Comparison of ENCODE assay signal across 17 cellular contexts in the genomic region with DNA sequence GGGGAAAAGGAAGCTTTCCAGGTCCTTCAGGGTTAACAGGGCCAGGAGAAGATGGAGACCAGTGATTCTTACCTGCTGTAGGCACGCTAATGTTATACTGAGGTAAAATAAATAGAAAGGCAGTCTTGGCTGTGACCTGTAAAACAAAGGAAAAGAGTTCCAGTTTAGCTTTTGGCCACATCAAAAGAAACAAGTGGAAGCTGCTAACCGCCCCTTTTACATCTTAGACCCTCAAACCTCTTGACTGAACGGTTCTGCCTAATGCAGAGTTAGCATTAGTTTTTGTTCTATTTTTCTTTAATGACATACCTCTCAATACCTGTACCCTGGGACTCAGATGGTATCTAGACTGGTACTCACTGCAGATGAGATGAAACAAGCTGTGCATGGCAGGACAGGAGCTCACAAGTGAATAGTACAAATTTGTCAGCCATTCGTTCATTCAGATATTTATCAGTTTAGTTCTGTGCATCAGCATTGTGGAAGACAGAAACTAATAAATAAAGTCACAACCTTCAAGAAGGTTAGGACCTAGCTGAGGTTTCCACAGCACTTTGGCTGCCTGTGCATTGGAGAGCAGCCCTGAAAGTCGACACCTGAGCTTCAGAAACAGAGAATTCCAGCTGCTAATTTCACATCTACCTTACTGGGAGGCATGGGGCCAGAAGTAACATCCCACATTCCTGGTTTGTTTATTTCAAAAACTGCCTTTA. TPM values are rescaled to one million over a fixed set of nuclear protein-coding genes. Genes with fewer than 3 reads are reported as not detected.
A peak's percentile ranks its signal among the peaks of the same experiment; 100 is the strongest.
DNase-seq lines count a peak whose midpoint lies in the region; ATAC-seq and TF ChIP-seq lines count a peak whose summit lies in the region.
"Had no signal": no experiment of that assay in that cellular context is flagged by ENCODE, and none has a peak within 500 bp of the region (broad histone marks: within the 10 kb centered on the region; RNA-seq: fewer than 3 reads in every experiment).

No MANE protein-coding gene starts in this region.

- no peak for DNase-seq in CD8-positive, alpha-beta T cell
- no peak for DNase-seq in activated T-helper 1 cell treated with anti-CD3 and anti-CD28 coated beads, Interleukin-12 subunit alpha, Interleukin-12 subunit beta, Interleukin-2, Interleukin-4 antibody, amounts not matched to agents 30 ng/mL and 10 ng/mL and 1 ng/mL, durations not matched to agents 14 hours and 24 hours and 36 hours (ENCODE audit: low spot score)
- DNase-seq in 8988T (no peak), cerebellum (ENCODE audit: low spot score) (no peak), nucleus accumbens (lab: John Stamatoyannopoulos, UW) (no peak), DMS53 treated with DMSO at 0.1 percent for 48 hours (lab: John Stamatoyannopoulos, UW; ENCODE audit: unreplicated experiment) (no peak)
- DNase-seq: esophagus squamous epithelium; GOT3; NCI-H1930; OCI-M1; stimulated activated CD4-positive, alpha-beta T cell treated with anti-CD3 and anti-CD28 coated beads, Interleukin-1b, Interleukin-23, amount 100 ng/mL, for 48 hours; stimulated activated naive CD4-positive, alpha-beta T cell; T-cell had no signal

- TF ChIP-seq CTCF in CD8-positive, alpha-beta T cell (IDR thresholded peaks at IDR 0.05), result no peak

- peak; percentile 38 for ATAC-seq in CD8-positive, alpha-beta T cell
- ATAC-seq in GM19463 (IDR thresholded peaks at IDR 0.05; ENCODE audit: unreplicated experiment), result peak; percentile 1
- ATAC-seq in HG03066 (IDR thresholded peaks at IDR 0.05; ENCODE audit: low read depth, unreplicated experiment), result peak; percentile 5
- ATAC-seq: K562 had no signal

- H3K27ac Mint-ChIP-seq in CD8-positive, alpha-beta T cell, result no peak overlapping the region
- H3K27ac Mint-ChIP-seq in activated T-helper 1 cell treated with anti-CD3 and anti-CD28 coated beads, Interleukin-12 subunit alpha, Interleukin-12 subunit beta, Interleukin-2, Interleukin-4 antibody, amounts not matched to agents 30 ng/mL and 10 ng/mL and 1 ng/mL, durations not matched to agents 14 hours and 24 hours and 36 hours, result peak overlapping the region; percentile 47
- H3K27ac Mint-ChIP-seq: activated naive CD4-positive, alpha-beta T cell treated with anti-CD3 and anti-CD28 coated beads, Interleukin-2, amount 50 U/mL, for 24 hours; T-cell had no signal

- no peak overlapping the region for H3K27ac ChIP-seq in CD8-positive, alpha-beta T cell (ENCODE audit: low read depth, low read length)
- H3K27ac ChIP-seq: esophagus squamous epithelium had no signal

- H3K4me1 ChIP-seq in CD8-positive, alpha-beta T cell (ENCODE audit: insufficient read depth, low read length), result peaks cover 38% of the 10 kb centered on the region

- no peaks in the 10 kb centered on the region for H3K36me3 ChIP-seq in CD8-positive, alpha-beta T cell (ENCODE audit: insufficient read depth, low read length)

- intact Hi-C loops in CD8-positive, alpha-beta T cell (cut with DNase I, micrococcal nuclease), result no loop called here
- intact Hi-C loops in activated T-helper 1 cell treated with anti-CD3 and anti-CD28 coated beads, Interleukin-12 subunit alpha, Interleukin-12 subunit beta, Interleukin-2, Interleukin-4 antibody, amounts not matched to agents 30 ng/mL and 10 ng/mL and 1 ng/mL, durations not matched to agents 14 hours and 24 hours and 36 hours (cut with micrococcal nuclease), result loop anchor here (1.0 to 5.0 kb wide), 3 partner anchors 38 to 115 kb away; a partner anchor contains a TSS

- POLR2A ChIA-PET in CD8-positive, alpha-beta T cell (lab: Charles Lee), result interaction anchor here (0.7 to 1.0 kb wide), 4 partner anchors 8 to 114 kb away, joined by 3 to 7 read pairs (median 3); no protein-coding TSS in a partner anchor

- peaks cover 9% of the 10 kb centered on the region for H3K36me3 Mint-ChIP-seq in CD8-positive, alpha-beta T cell
- H3K36me3 Mint-ChIP-seq in activated T-helper 1 cell treated with anti-CD3 and anti-CD28 coated beads, Interleukin-12 subunit alpha, Interleukin-12 subunit beta, Interleukin-2, Interleukin-4 antibody, amounts not matched to agents 30 ng/mL and 10 ng/mL and 1 ng/mL, durations not matched to agents 14 hours and 24 hours and 36 hours (ENCODE audit: low read depth), result peaks cover 2% of the 10 kb centered on the region

- no peaks in the 10 kb centered on the region for H3K9me3 ChIP-seq in CD8-positive, alpha-beta T cell (ENCODE audit: low read length)
- H3K9me3 ChIP-seq: esophagus squamous epithelium had no signal

- peaks cover 42% of the 10 kb centered on the region for H3K4me1 Mint-ChIP-seq in CD8-positive, alpha-beta T cell (ENCODE audit: low read depth)
- H3K4me1 Mint-ChIP-seq in activated T-helper 1 cell treated with anti-CD3 and anti-CD28 coated beads, Interleukin-12 subunit alpha, Interleukin-12 subunit beta, Interleukin-2, Interleukin-4 antibody, amounts not matched to agents 30 ng/mL and 10 ng/mL and 1 ng/mL, durations not matched to agents 14 hours and 24 hours and 36 hours (ENCODE audit: low read depth), result peaks cover 38% of the 10 kb centered on the region

- no peaks in the 10 kb centered on the region for H3K27me3 ChIP-seq in CD8-positive, alpha-beta T cell (ENCODE audit: insufficient read depth, low read length)
- H3K27me3 ChIP-seq: esophagus squamous epithelium had no signal

- H3K4me3 ChIP-seq in CD8-positive, alpha-beta T cell (ENCODE audit: low read depth, low read length), result no peak overlapping the region
- H3K4me3 ChIP-seq: esophagus squamous epithelium, K562 had no signal

- no peaks in the 10 kb centered on the region for H3K27me3 Mint-ChIP-seq in CD8-positive, alpha-beta T cell (ENCODE audit: low read depth)
- H3K27me3 Mint-ChIP-seq in activated T-helper 1 cell treated with anti-CD3 and anti-CD28 coated beads, Interleukin-12 subunit alpha, Interleukin-12 subunit beta, Interleukin-2, Interleukin-4 antibody, amounts not matched to agents 30 ng/mL and 10 ng/mL and 1 ng/mL, durations not matched to agents 14 hours and 24 hours and 36 hours (ENCODE audit: insufficient read depth), result no peaks in the 10 kb centered on the region
- H3K27me3 Mint-ChIP-seq: activated naive CD4-positive, alpha-beta T cell treated with anti-CD3 and anti-CD28 coated beads, Interleukin-2, amount 50 U/mL, for 24 hours; T-cell had no signal

- no peaks in the 10 kb centered on the region for H3K9me3 Mint-ChIP-seq in CD8-positive, alpha-beta T cell
- H3K9me3 Mint-ChIP-seq in activated T-helper 1 cell treated with anti-CD3 and anti-CD28 coated beads, Interleukin-12 subunit alpha, Interleukin-12 subunit beta, Interleukin-2, Interleukin-4 antibody, amounts not matched to agents 30 ng/mL and 10 ng/mL and 1 ng/mL, durations not matched to agents 14 hours and 24 hours and 36 hours, result no peaks in the 10 kb centered on the region
- H3K9me3 Mint-ChIP-seq: activated naive CD4-positive, alpha-beta T cell treated with anti-CD3 and anti-CD28 coated beads, Interleukin-2, amount 50 U/mL, for 24 hours; T-cell had no signal

- CTCF ChIA-PET in CD8-positive, alpha-beta T cell (lab: Charles Lee), result interaction anchor here (1.0 kb wide), 2 partner anchors 40 to 128 kb away, joined by 3 read pairs; a partner anchor contains a TSS

- H3K4me3 Mint-ChIP-seq in CD8-positive, alpha-beta T cell, result peak overlapping the region; percentile 17
- peak overlapping the region; percentile 42 for H3K4me3 Mint-ChIP-seq in activated T-helper 1 cell treated with anti-CD3 and anti-CD28 coated beads, Interleukin-12 subunit alpha, Interleukin-12 subunit beta, Interleukin-2, Interleukin-4 antibody, amounts not matched to agents 30 ng/mL and 10 ng/mL and 1 ng/mL, durations not matched to agents 14 hours and 24 hours and 36 hours
- H3K4me3 Mint-ChIP-seq: activated naive CD4-positive, alpha-beta T cell treated with anti-CD3 and anti-CD28 coated beads, Interleukin-2, amount 50 U/mL, for 24 hours had no signal

RNA-seq across cellular contexts. Expression of a gene that starts 41.0 kb away (rescaled TPM):
- 1 to 10 TPM; 4.6 to 4.9 TPM for total RNA-seq in CD8-positive, alpha-beta T cell
- 2.1 and 2.5 TPM in 2 replicates for total RNA-seq in activated T-helper 1 cell treated with anti-CD3 and anti-CD28 coated beads, Interleukin-12 subunit alpha, Interleukin-12 subunit beta, Interleukin-2, Interleukin-4 antibody, amounts not matched to agents 30 ng/mL and 10 ng/mL and 1 ng/mL, durations not matched to agents 14 hours and 24 hours and 36 hours
- 4.6 TPM for total RNA-seq in cerebellum
